In the genomic region with DNA sequence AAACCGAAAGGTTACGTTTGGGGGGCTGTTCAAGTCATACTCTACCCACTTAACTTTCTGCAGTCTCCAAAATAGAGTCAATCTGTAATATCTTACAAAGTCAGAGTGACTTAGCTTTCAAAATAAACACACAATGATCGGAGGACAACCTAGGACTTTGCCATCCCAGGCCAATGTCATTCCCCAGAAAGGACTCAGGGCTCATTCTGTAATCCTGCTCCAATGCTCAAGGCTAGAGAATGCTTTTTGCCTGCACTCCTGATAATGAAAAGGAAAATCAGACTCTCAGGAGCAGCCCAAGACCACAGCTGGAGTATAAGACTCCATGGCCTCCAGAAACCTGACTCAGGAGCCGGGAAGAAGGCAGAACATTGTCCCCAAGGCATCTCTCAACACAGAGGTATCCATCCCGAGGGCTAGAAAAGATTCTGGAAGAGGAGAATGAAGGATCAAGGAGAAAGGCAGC, we compare ENCODE assay signal across 9 cellular contexts. TPM values are rescaled to one million over a fixed set of nuclear protein-coding genes. Genes with fewer than 3 reads are reported as not detected.
A peak's percentile ranks its signal among the peaks of the same experiment; 100 is the strongest.
DNase-seq lines count a peak whose midpoint lies in the region; ATAC-seq and TF ChIP-seq lines count a peak whose summit lies in the region.
"Had no signal": no experiment of that assay in that cellular context is flagged by ENCODE, and none has a peak within 500 bp of the region (broad histone marks: within the 10 kb centered on the region; RNA-seq: fewer than 3 reads in every experiment).

No MANE protein-coding gene starts in this region.

- peaks cover 62% of the 10 kb centered on the region for H3K4me1 ChIP-seq in adipocyte (ENCODE audit: control insufficient read depth, insufficient read depth, low read length)
- H3K4me1 ChIP-seq in lung (ENCODE audit: control insufficient read depth in 2 of 2, insufficient read depth in 2 of 2, low read length in 2 of 2) = peaks cover 32 to 43% of the 10 kb centered on the region in 2 donors
- H3K4me1 ChIP-seq in testis = peaks cover 77% of the 10 kb centered on the region

- CTCF ChIA-PET in activated CD4-positive, alpha-beta T cell treated with anti-CD3 and anti-CD28 coated beads for 36 hours (lab: Charles Lee) = interaction anchor here (0.8 kb wide), 1 partner anchor 12 kb away, joined by 3 read pairs; no protein-coding TSS in a partner anchor

- POLR2A ChIA-PET in activated CD4-positive, alpha-beta T cell treated with anti-CD3 and anti-CD28 coated beads for 36 hours (lab: Charles Lee) = no interaction called here

- H3K4me3 ChIP-seq in adipocyte (ENCODE audit: low read length) (peak overlapping the region; percentile 6), lung (no peak overlapping the region), testis (no peak overlapping the region)

- peaks cover 2% of the 10 kb centered on the region for H3K36me3 Mint-ChIP-seq in activated CD4-positive, alpha-beta T cell treated with anti-CD3 and anti-CD28 coated beads for 36 hours (ENCODE audit: low read depth)

- no peaks in the 10 kb centered on the region for H3K9me3 Mint-ChIP-seq in activated CD4-positive, alpha-beta T cell treated with anti-CD3 and anti-CD28 coated beads for 36 hours (ENCODE audit: low read depth)

- H3K27ac Mint-ChIP-seq in activated CD4-positive, alpha-beta T cell treated with anti-CD3 and anti-CD28 coated beads for 36 hours = peak overlapping the region; percentile 89

- H3K4me3 Mint-ChIP-seq in activated CD4-positive, alpha-beta T cell treated with anti-CD3 and anti-CD28 coated beads for 36 hours = peak overlapping the region; percentile 15

- intact Hi-C loops in activated CD4-positive, alpha-beta T cell treated with anti-CD3 and anti-CD28 coated beads for 36 hours (cut with DNase I, micrococcal nuclease) = loop anchor here (1.0 to 10.0 kb wide), 2 partner anchors 18 to 280 kb away; a partner anchor contains a TSS
- intact Hi-C loops in testis (cut with DNase I; ENCODE audit: low total_unique reads) = no loop called here

- no peak for ATAC-seq in activated CD4-positive, alpha-beta T cell treated with anti-CD3 and anti-CD28 coated beads for 36 hours
- ATAC-seq in lung (ENCODE audit: insufficient read depth, low FRiP score) = no peak
- ATAC-seq in omental fat pad (ENCODE audit: low FRiP score) = no peak
- no peak for ATAC-seq in GM18517 (IDR thresholded peaks at IDR 0.05; ENCODE audit: unreplicated experiment)

- no peaks in the 10 kb centered on the region for H3K27me3 Mint-ChIP-seq in activated CD4-positive, alpha-beta T cell treated with anti-CD3 and anti-CD28 coated beads for 36 hours

- 54 to 60% methylated on average over 5 of the region's 5 CpGs for WGBS in lung, 2 donors
- WGBS in testis, 2 donors = 36 to 53% methylated on average over 5 of the region's 5 CpGs

- TF ChIP-seq POLR2A in testis (IDR thresholded peaks at IDR 0.05) = no peak

- H3K27ac ChIP-seq in lung (ENCODE audit: low read depth in 1 of 2, low read length in 1 of 2) (peak overlapping the region; percentile 41 to 83), testis (peak overlapping the region; percentile 73 to 90)

- peaks cover 77% of the 10 kb centered on the region for H3K4me1 Mint-ChIP-seq in activated CD4-positive, alpha-beta T cell treated with anti-CD3 and anti-CD28 coated beads for 36 hours

- TF ChIP-seq CTCF in lung (IDR thresholded peaks at IDR 0.05; ENCODE audit: control extremely low read depth, extremely low read depth) = no peak
- TF ChIP-seq CTCF in testis (IDR thresholded peaks at IDR 0.05) = no peak
- TF ChIP-seq CTCF in omental fat pad (IDR thresholded peaks at IDR 0.05) = no peak

- H3K27me3 ChIP-seq in adipocyte (replicated peaks; ENCODE audit: control insufficient read depth, insufficient read depth, low read length) (no peaks in the 10 kb centered on the region), lung (ENCODE audit: control insufficient read depth, insufficient read depth) (no peaks in the 10 kb centered on the region), testis (no peaks in the 10 kb centered on the region)

- H3K9me3 ChIP-seq in adipocyte (ENCODE audit: control insufficient read depth, low read length) (no peaks in the 10 kb centered on the region), lung (ENCODE audit: control insufficient read depth in 2 of 2, insufficient read depth in 1 of 2, low read length in 1 of 2) (no peaks in the 10 kb centered on the region), testis (no peaks in the 10 kb centered on the region)

- DNase-seq in activated CD4-positive, alpha-beta T cell treated with anti-CD3 and anti-CD28 coated beads for 36 hours = no peak
- no peak for DNase-seq in activated CD4-positive, alpha-beta T cell treated with anti-CD3 and anti-CD28 coated beads, Interleukin-2, amount 50 U/mL, for 1 hour
- DNase-seq in adipocyte (ENCODE audit: low read depth) (peak; percentile 48), lung (ENCODE audit: low spot score) (no peak), testis (no peak), omental fat pad (ENCODE audit: low spot score) (no peak), DMS79 treated with DMSO at 0.1 percent for 48 hours (lab: John Stamatoyannopoulos, UW) (no peak)
- DNase-seq: NCI-H1436 had no signal

- no peaks in the 10 kb centered on the region for H3K36me3 ChIP-seq in adipocyte (ENCODE audit: control insufficient read depth, insufficient read depth, low read length, severe bottlenecking)
- no peaks in the 10 kb centered on the region for H3K36me3 ChIP-seq in lung (ENCODE audit: control insufficient read depth in 2 of 2, insufficient read depth in 2 of 2, low read length in 2 of 2)
- no peaks in the 10 kb centered on the region for H3K36me3 ChIP-seq in testis (ENCODE audit: low read depth, missing control alignments)

- peak overlapping the region; percentile 82 for H3K9ac ChIP-seq in adipocyte (ENCODE audit: low read length)

RNA-seq across cellular contexts. Expression of a gene that starts 28.5 kb away (rescaled TPM):
- total RNA-seq in activated CD4-positive, alpha-beta T cell treated with anti-CD3 and anti-CD28 coated beads for 36 hours = 10 to 100 TPM; 67.8 to 68.9 TPM
- total RNA-seq in lung = 10 to 100 TPM; 28.9 to 29.9 TPM
- polyA plus RNA-seq in lung = 10 to 100 TPM in 1 of 2 donors, 1 to 10 TPM in 1; 9.0 to 19.4 TPM
- 10 to 100 TPM; 48.8 to 58.3 TPM for total RNA-seq in testis
- 47.4 TPM for polyA plus RNA-seq in testis (ENCODE audit: insufficient read depth, low read depth, low replicate concordance)
- 10 to 100 TPM; 21.3 to 34.5 (median 26.3) TPM for total RNA-seq in omental fat pad

RNA-seq across cellular contexts. Expression of a gene that starts 28.8 kb away (rescaled TPM):
- 100 to 1,000 TPM in 1 of 2 experiments, 10 to 100 TPM in 1; 90.2 to 123 TPM for total RNA-seq in activated CD4-positive, alpha-beta T cell treated with anti-CD3 and anti-CD28 coated beads for 36 hours
- 10 to 100 TPM; 67.9 to 94.0 TPM for total RNA-seq in lung
- polyA plus RNA-seq in lung = 100 to 1,000 TPM in 1 of 2 donors, 10 to 100 TPM in 1; 88.9 to 138 TPM
- 10 to 100 TPM; 43.8 to 47.9 TPM for total RNA-seq in testis
- 96.0 TPM for polyA plus RNA-seq in testis (ENCODE audit: insufficient read depth, low read depth, low replicate concordance)
- 10 to 100 TPM; 52.2 to 97.6 (median 76.3) TPM for total RNA-seq in omental fat pad

RNA-seq across cellular contexts. Expression of a gene that starts 29.1 kb away (rescaled TPM):
- total RNA-seq in activated CD4-positive, alpha-beta T cell treated with anti-CD3 and anti-CD28 coated beads for 36 hours = 1,000 to 10,000 TPM in 1 of 2 experiments, 100 to 1,000 TPM in 1; 750 to 1,039 TPM
- total RNA-seq in lung = 100 to 1,000 TPM; 155 to 190 TPM
- 100 to 1,000 TPM in 1 of 2 donors, 10 to 100 TPM in 1; 55.3 to 188 TPM for polyA plus RNA-seq in lung
- 10 to 100 TPM; 69.6 to 94.3 TPM for total RNA-seq in testis
- polyA plus RNA-seq in testis (ENCODE audit: insufficient read depth, low read depth, low replicate concordance) = 46.6 TPM
- 100 to 1,000 TPM in 3 of 4 donors, 10 to 100 TPM in 1; 56.2 to 527 (median 185) TPM for total RNA-seq in omental fat pad
